8 cellular contexts compared by ENCODE assay signal in genomic region chr20:23350007-23350854, GRCh38. TPM values are rescaled to one million over a fixed set of nuclear protein-coding genes. Genes with fewer than 3 reads are reported as not detected.
A peak's percentile ranks its signal among the peaks of the same experiment; 100 is the strongest.
DNase-seq lines count a peak whose midpoint lies in the region; ATAC-seq, FAIRE-seq and TF ChIP-seq lines count a peak whose summit lies in the region.

Gene NXT1 (plus strand): TSS chr20:23350791. CDS start chr20:23354042, 3,251 bp downstream.

- POLR2A ChIA-PET in IMR-90 (lab: Charles Lee; ENCODE audit: unreplicated experiment) = interaction anchor here (0.6 to 1.3 kb wide), 6 partner anchors 8 to 198 kb away, joined by 3 to 16 read pairs (median 4); partner anchors contain the start of gene GZF1
- POLR2A ChIA-PET in endothelial cell of umbilical vein (lab: Charles Lee) = interaction anchor here (0.6 to 1.8 kb wide), 11 partner anchors 8 to 658 kb away, joined by 3 to 10 read pairs (median 4); partner anchors contain the start of gene GZF1

- peaks cover 3% of the 10 kb centered on the region; the same call in 1 of the 2 replicates for H3K9me1 ChIP-seq in IMR-90 (ENCODE audit: insufficient read depth, low read length)
- no peaks in the 10 kb centered on the region for H3K9me1 ChIP-seq in endothelial cell of umbilical vein (replicated peaks; ENCODE audit: control insufficient read depth, extremely low read depth, insufficient read depth, low read length)

- H4K20me1 ChIP-seq in IMR-90 (ENCODE audit: insufficient read depth, low read length) (peaks cover 18% of the 10 kb centered on the region), endothelial cell of umbilical vein (replicated peaks; ENCODE audit: control insufficient read depth, extremely low read depth, insufficient read depth, low read length) (no peaks in the 10 kb centered on the region)

- H3K36me3 ChIP-seq in IMR-90 (ENCODE audit: control insufficient read depth, insufficient read depth, low read length) (peaks cover 6% of the 10 kb centered on the region), endothelial cell of umbilical vein (ENCODE audit: control insufficient read depth in 2 of 2, extremely low read depth in 1 of 2, insufficient read depth in 2 of 2, low read length in 2 of 2) (peaks cover 7 to 10% of the 10 kb centered on the region in 2 experiments)

- H3K14ac ChIP-seq in IMR-90 (replicated peaks; ENCODE audit: low read depth, low read length) = peak within 1 kb of the TSS; percentile 74

- peak within 1 kb of the TSS; percentile 18; the same call in 1 of the 2 replicates for H2BK20ac ChIP-seq in IMR-90 (ENCODE audit: low read depth, low read length)

- peak within 1 kb of the TSS; percentile 76 for H2BK120ac ChIP-seq in IMR-90 (ENCODE audit: low read depth, low read length)

- no peaks in the 10 kb centered on the region for H3K9me3 ChIP-seq in IMR-90 (ENCODE audit: control insufficient read depth, insufficient read depth, low read length)
- H3K9me3 ChIP-seq in endothelial cell of umbilical vein (replicated peaks; ENCODE audit: control insufficient read depth, insufficient read depth, low read length) = no peaks in the 10 kb centered on the region

- H3K4me3 ChIP-seq in IMR-90 (ENCODE audit: insufficient read depth, low read depth, low read length) = peak within 1 kb of the TSS; percentile 72
- peak within 1 kb of the TSS; percentile 20 to 79 (median 77) for H3K4me3 ChIP-seq in endothelial cell of umbilical vein (replicated peaks in 1 of 3; ENCODE audit: insufficient read depth in 1 of 3, low read depth in 1 of 3, low read length in 3 of 3)

- H3K27ac ChIP-seq in IMR-90 (ENCODE audit: insufficient read depth, low read length) (peak within 1 kb of the TSS; percentile 95), endothelial cell of umbilical vein (ENCODE audit: insufficient read depth, low read depth, low read length) (peak within 1 kb of the TSS; percentile 94)

- peak within 1 kb of the TSS; percentile 89 for H2AK5ac ChIP-seq in IMR-90 (ENCODE audit: low read depth, low read length)

- intact Hi-C loops in IMR-90 (cut with micrococcal nuclease) = loop anchor here (1.0 to 10.0 kb wide), 2 partner anchors 205 to 554 kb away; no protein-coding TSS in a partner anchor
- intact Hi-C loops in endothelial cell of umbilical vein (cut with micrococcal nuclease) = loop anchor here (1.0 to 5.0 kb wide), 9 partner anchors 8 to 553 kb away; partner anchors contain the start of gene NAPB

- H3K4me2 ChIP-seq in IMR-90 (ENCODE audit: low read depth, low read length) (peak within 1 kb of the TSS; percentile 87), endothelial cell of umbilical vein (ENCODE audit: insufficient read depth, low read length) (peak within 1 kb of the TSS; percentile 95)

- CTCF ChIA-PET in IMR-90 (lab: Yijun Ruan, JAX) (interaction anchor here (0.7 to 2.2 kb wide), 11 partner anchors 9 to 658 kb away, joined by 3 to 19 read pairs (median 4); partner anchors contain the start of gene THBD), endothelial cell of umbilical vein (lab: Charles Lee) (interaction anchor here (0.7 to 2.9 kb wide), 38 partner anchors 9 to 658 kb away, joined by 3 to 60 read pairs (median 5); partner anchors contain the start of genes CD93, NAPB and THBD)

- H3K4me1 ChIP-seq in IMR-90 (ENCODE audit: control insufficient read depth, insufficient read depth, low read length) (peaks cover 5% of the 10 kb centered on the region), endothelial cell of umbilical vein (ENCODE audit: control insufficient read depth, extremely low read depth, insufficient read depth, low read length) (peaks cover 19% of the 10 kb centered on the region)

- peak within 1 kb of the TSS; percentile 73 for H3K56ac ChIP-seq in IMR-90 (ENCODE audit: extremely low read depth, insufficient read depth, low read length)

- TF ChIP-seq POLR2A in IMR-90 (IDR thresholded peaks at IDR 0.05; ENCODE audit: low read depth, low read length) = peak; percentile 92
- peak; percentile 19 for TF ChIP-seq POLR2A in endothelial cell of umbilical vein (IDR thresholded peaks at IDR 0.05; ENCODE audit: low read depth, low read length)

- peak within 1 kb of the TSS; percentile 81 for H4K5ac ChIP-seq in IMR-90 (ENCODE audit: low read depth, low read length)

- H3K79me2 ChIP-seq in endothelial cell of umbilical vein (ENCODE audit: control insufficient read depth, insufficient read depth, low read length) = peaks cover 39% of the 10 kb centered on the region

- peak within 1 kb of the TSS; percentile 92 for H3K23ac ChIP-seq in IMR-90 (ENCODE audit: low read depth, low read length)

- in situ Hi-C loops in IMR-90 (cut with MboI; ENCODE audit: low sequenced_read_pairs) = no loop called here

- H3K9ac ChIP-seq in IMR-90 (ENCODE audit: low read depth, low read length) (peak within 1 kb of the TSS; percentile 86), endothelial cell of umbilical vein (replicated peaks; ENCODE audit: extremely low read depth, insufficient read depth, low read length) (peak within 1 kb of the TSS; percentile 88)

- TF ChIP-seq CTCF in IMR-90 (conservative IDR thresholded peaks at IDR 0.05; ENCODE audit: low read depth, low read length) = no peak
- TF ChIP-seq CTCF in endothelial cell of umbilical vein (IDR thresholded peaks at IDR 0.05; ENCODE audit: extremely low read depth in 1 of 2, insufficient read depth in 1 of 2, low read depth in 1 of 2, low read length in 2 of 2) = no peak

- DNase-seq in DMS 273 (lab: John Stamatoyannopoulos, UW; ENCODE audit: unreplicated experiment) (peak; percentile 99), IMR-90 (peak; percentile 99), OCI-M1 (lab: John Stamatoyannopoulos, UW) (peak; percentile 99), activated T-cell treated with anti-CD3 and anti-CD28 coated beads for 24 hours (ENCODE audit: low read depth) (peak; percentile 97), endothelial cell of umbilical vein (ENCODE audit: low read depth, low spot score) (peak; percentile 98), middle frontal gyrus (ENCODE audit: extremely low spot score, low spot score) (peak; percentile 95)
- DNase-seq in stimulated activated CD8-positive, alpha-beta memory T cell treated with anti-CD3 and anti-CD28 coated beads, Interleukin-2, amount 100 ng/mL, for 48 hours (ENCODE audit: low read depth in 2 of 2) = peak; percentile 92 to 93

- peak; percentile 98 for FAIRE-seq in endothelial cell of umbilical vein (lab: Jason Lieb, UNC)

- no peak within 1 kb of the TSS; the same call in 2 of the 3 replicates for H2BK15ac ChIP-seq in IMR-90 (ENCODE audit: low read depth, low read length)

- H3K27me3 ChIP-seq in IMR-90 (ENCODE audit: control insufficient read depth, insufficient read depth, low read length) (no peaks in the 10 kb centered on the region), endothelial cell of umbilical vein (ENCODE audit: control insufficient read depth in 2 of 2, insufficient read depth in 2 of 2, low read length in 2 of 2) (no peaks in the 10 kb centered on the region)

- H3K79me1 ChIP-seq in IMR-90 (ENCODE audit: low read depth in 1 of 2, low read length in 2 of 2) = peaks cover 0 to 34% of the 10 kb centered on the region in 2 experiments; a peak in 3 of 4 replicates

- H4K91ac ChIP-seq in IMR-90 (ENCODE audit: insufficient read depth, low read depth, low read length) = peak within 1 kb of the TSS; percentile 81

- H2AK9ac ChIP-seq in IMR-90 (replicated peaks; ENCODE audit: low read depth, low read length, poor library complexity) = peak within 1 kb of the TSS; percentile 94

- H3K18ac ChIP-seq in IMR-90 (ENCODE audit: low read depth, low read length) = peak within 1 kb of the TSS; percentile 82

- peak; percentile 83 for ATAC-seq in GM21528 (IDR thresholded peaks at IDR 0.05; ENCODE audit: low FRiP score, unreplicated experiment)
- ATAC-seq in IMR-90 (ENCODE audit: low read depth) = peak; percentile 89

- H4K8ac ChIP-seq in IMR-90 (ENCODE audit: low read depth in 2 of 2, low read length in 2 of 2) = peak within 1 kb of the TSS; percentile 57 to 89

- H2AFZ ChIP-seq in IMR-90 (replicated peaks; ENCODE audit: low read length, poor library complexity) = peak within 1 kb of the TSS; percentile 96
- peak within 1 kb of the TSS; percentile 60 for H2AFZ ChIP-seq in endothelial cell of umbilical vein (ENCODE audit: low read depth, low read length)

- BruUV-seq in IMR-90 (replicated peaks; lab: Mats Ljungman, UMichigan) (no TSS peak), endothelial cell of umbilical vein (replicated peaks; lab: Mats Ljungman, UMichigan) (TSS peak; percentile 70)

- dilution Hi-C loops in IMR-90 (cut with HindIII; ENCODE audit: low sequenced_read_pairs, unreplicated experiment) (no loop called here), endothelial cell of umbilical vein (cut with MboI; ENCODE audit: extremely low pct_ligation_motif_present, low sequenced_read_pairs) (no loop called here)

- WGBS in IMR-90 (ENCODE audit: extremely low coverage in 2 of 2, insufficient read length in 1 of 2), 2 experiments = 0% methylated on average over 39 of the region's 75 CpGs; no CpG with 5 or more reads in 1 of the 2 experiments

- peak within 1 kb of the TSS; percentile 91 for H3K4ac ChIP-seq in IMR-90 (ENCODE audit: low read depth, low read length)

- no peak for TF ChIP-seq RAD21 in IMR-90 (IDR thresholded peaks at IDR 0.05; ENCODE audit: low read length)

- H2BK5ac ChIP-seq in IMR-90 (ENCODE audit: low read depth, low read length, poor library complexity, severe bottlenecking) = peak within 1 kb of the TSS; percentile 93

TF ChIP-seq in IMR-90, 13 proteins besides CTCF, POLR2A, EP300 and RAD21 (continues in another document):
- no peak for TF ChIP-seq RCOR1 (IDR thresholded peaks at IDR 0.05; ENCODE audit: insufficient replicate concordance, low read length)
- TF ChIP-seq MAZ (IDR thresholded peaks at IDR 0.05; ENCODE audit: borderline replicate concordance, low read depth, low read length) = no peak; the same call in none of the 2 replicates
- no peak for TF ChIP-seq FOS (IDR thresholded peaks at IDR 0.05; ENCODE audit: low read depth, low read length)

TF ChIP-seq in endothelial cell of umbilical vein, 7 proteins besides CTCF, POLR2A, EP300 and RAD21 (continues in another document):
- no peak for TF ChIP-seq EZH2 (IDR thresholded peaks at IDR 0.05; ENCODE audit: borderline replicate concordance, low read depth, low read length, severe bottlenecking)

RNA-seq across cellular contexts. Expression of gene NXT1, which starts in this region (rescaled TPM):
- total RNA-seq in IMR-90 (2012; rRNA removed) (25.5 and 25.8 TPM in 2 replicates), endothelial cell of umbilical vein (27.1 and 28.5 TPM in 2 replicates)
- polyA plus RNA-seq in IMR-90 (2012; rRNA removed) (23.6 and 27.0 TPM in 2 replicates), endothelial cell of umbilical vein (39.2 and 40.2 TPM in 2 replicates)
- 23.5 and 23.8 TPM in 2 replicates for polyA plus RNA-seq in IMR-90 (2012; cell fraction: cytosol; rRNA removed)
- polyA plus RNA-seq in IMR-90 (2012; cell fraction: nucleus; rRNA removed; ENCODE audit: low replicate concordance) = 12.7 and 21.3 TPM in 2 replicates
- polyA plus RNA-seq in endothelial cell of umbilical vein (2011; cell fraction: cytosol; rRNA removed) = 34.6 and 43.2 TPM in 2 replicates
- polyA plus RNA-seq in endothelial cell of umbilical vein (2011; cell fraction: nucleus; rRNA removed) = 17.9 and 19.9 TPM in 2 replicates
- polyA plus RNA-seq in endothelial cell of umbilical vein (2012) = 28.4 and 32.3 TPM in 2 replicates
- polyA minus RNA-seq in endothelial cell of umbilical vein = 18.0 and 19.8 TPM in 2 replicates
- 12.4 TPM for polyA minus RNA-seq in endothelial cell of umbilical vein (2011; cell fraction: cytosol; rRNA and poly(A)+ RNA removed)
- 6.6 TPM in 2 replicates for polyA minus RNA-seq in endothelial cell of umbilical vein (2011; cell fraction: nucleus; rRNA and poly(A)+ RNA removed)

Comparison
In these comparisons a context has a peak if more than half of its experiments do, and no peak if none do; other contexts are left out.
1. Peak in every context shown above with its lines: DNase-seq, ATAC-seq, H3K4me3 ChIP-seq and H3K27ac ChIP-seq.